Comparison of ENCODE assay signal across 1 cellular context in genomic region chr7:131630427-131630826, GRCh38.
TF ChIP-seq lines count a peak whose summit lies in the region.

No MANE protein-coding gene starts in this region.

TF ChIP-seq in HepG2, 621 proteins besides CTCF, POLR2A, EP300 and RAD21 (continued from another document):
- TF ChIP-seq PBX3 (CRISPR knock-in tag; IDR thresholded peaks at IDR 0.05; ENCODE audit: borderline replicate concordance) (no peak), MEIS2 (CRISPR knock-in tag; IDR thresholded peaks at IDR 0.05) (no peak), MNT (IDR thresholded peaks at IDR 0.05) (peak; percentile 71)
TF ChIP-seq in HepG2: peak in this region for 2.
